In genomic region chr21:44084496-44085241, GRCh38 we compare ENCODE assay signal across 9 cellular contexts. TPM values are rescaled to one million over a fixed set of nuclear protein-coding genes. Genes with fewer than 3 reads are reported as not detected.
A peak's percentile ranks its signal among the peaks of the same experiment; 100 is the strongest.
DNase-seq lines count a peak whose midpoint lies in the region; ATAC-seq, FAIRE-seq and TF ChIP-seq lines count a peak whose summit lies in the region.
"Had no signal": no experiment of that assay in that cellular context is flagged by ENCODE, and none has a peak within 500 bp of the region (broad histone marks: within the 10 kb centered on the region; RNA-seq: fewer than 3 reads in every experiment).

No MANE protein-coding gene starts in this region.

- H3K4me2 ChIP-seq in mesenchymal stem cell (ENCODE audit: low read length, poor library complexity, severe bottlenecking) = no peak overlapping the region

- POLR2A ChIA-PET in MCF 10A (lab: Yijun Ruan, JAX) = interaction anchor here (0.5 to 2.2 kb wide), 3 partner anchors 8 to 39 kb away, joined by 3 to 13 read pairs (median 7); no protein-coding TSS in a partner anchor

- no peaks in the 10 kb centered on the region for H3K4me1 Mint-ChIP-seq in MCF 10A (ENCODE audit: insufficient read depth, unreplicated experiment)
- peaks cover 89% of the 10 kb centered on the region for H3K4me1 Mint-ChIP-seq in activated naive CD8-positive, alpha-beta T cell treated with anti-CD3 and anti-CD28 coated beads, Interleukin-2, amount 50 U/mL, for 24 hours

- H2BK12ac ChIP-seq in mesenchymal stem cell (ENCODE audit: low read length in 2 of 2) = no peak overlapping the region

- in situ Hi-C loops in transverse colon (cut with MboI; ENCODE audit: low pct_ligation_motif_present in 1 of 4, low pct_unique_long_range_greater_than_20kb in 1 of 4, low sequenced_read_pairs in 3 of 4) = no loop called here

- H3K9me3 ChIP-seq in breast epithelium (no peaks in the 10 kb centered on the region), mesenchymal stem cell (ENCODE audit: control insufficient read depth, low read length) (no peaks in the 10 kb centered on the region), transverse colon (no peaks in the 10 kb centered on the region)

- TF ChIP-seq POLR2A in breast epithelium (IDR thresholded peaks at IDR 0.05) (no peak), transverse colon (IDR thresholded peaks at IDR 0.05) (no peak), GM12892 (IDR thresholded peaks at IDR 0.05; ENCODE audit: low read depth, low read length) (no peak)

- TF ChIP-seq EP300 in transverse colon (IDR thresholded peaks at IDR 0.05; ENCODE audit: low read depth) = no peak

- DNase-seq in breast epithelium (ENCODE audit: low spot score in 2 of 2) (no peak), MCF 10A (ENCODE audit: unreplicated experiment) (no peak), mesenchymal stem cell (peak; percentile 4), transverse colon (no peak), NOMO-1 treated with DMSO at 0.1 percent for 48 hours (lab: John Stamatoyannopoulos, UW; ENCODE audit: unreplicated experiment) (no peak), GM12892 (ENCODE audit: insufficient read length) (no peak), EL (no peak)
- no peak for DNase-seq in activated naive CD8-positive, alpha-beta T cell treated with anti-CD3 and anti-CD28 coated beads, Interleukin-2, amount 50 U/mL, for 24 hours
- DNase-seq: NCI-H1694 had no signal

- H3K27me3 Mint-ChIP-seq in MCF 10A (ENCODE audit: insufficient read depth, unreplicated experiment) = no peaks in the 10 kb centered on the region
- no peaks in the 10 kb centered on the region for H3K27me3 Mint-ChIP-seq in activated naive CD8-positive, alpha-beta T cell treated with anti-CD3 and anti-CD28 coated beads, Interleukin-2, amount 50 U/mL, for 24 hours

- no peak overlapping the region for H2AFZ ChIP-seq in mesenchymal stem cell (ENCODE audit: low read depth, low read length)

- H4K91ac ChIP-seq in mesenchymal stem cell (ENCODE audit: low read length) = no peak overlapping the region

- FAIRE-seq in GM12892 (lab: Jason Lieb, UNC) = no peak

- H3K14ac ChIP-seq in mesenchymal stem cell (ENCODE audit: low read length in 2 of 2) = no peak overlapping the region

- H3K36me3 Mint-ChIP-seq in MCF 10A (ENCODE audit: insufficient read depth, unreplicated experiment) = peaks cover 84% of the 10 kb centered on the region
- H3K36me3 Mint-ChIP-seq in activated naive CD8-positive, alpha-beta T cell treated with anti-CD3 and anti-CD28 coated beads, Interleukin-2, amount 50 U/mL, for 24 hours (ENCODE audit: low read depth) = peaks cover 74% of the 10 kb centered on the region

- no peak overlapping the region for H2BK15ac ChIP-seq in mesenchymal stem cell (ENCODE audit: low read depth, poor library complexity, severe bottlenecking)

- no peak overlapping the region for H4K8ac ChIP-seq in mesenchymal stem cell (ENCODE audit: low read length)

- no peak overlapping the region for H2BK120ac ChIP-seq in mesenchymal stem cell (ENCODE audit: low read depth, low read length)

- no peak overlapping the region for H3K4ac ChIP-seq in mesenchymal stem cell (ENCODE audit: low read depth in 1 of 2, low read length in 2 of 2)

- CTCF ChIA-PET in MCF 10A (lab: Yijun Ruan, JAX) = interaction anchor here (0.7 kb wide), 1 partner anchor 8 kb away, joined by 3 read pairs; no protein-coding TSS in a partner anchor

- WGBS in mesenchymal stem cell = 92% methylated on average over 7 of the region's 7 CpGs
- WGBS in transverse colon (ENCODE audit: low coverage in 1 of 2), 2 donors = 81 to 85% methylated on average over 5 to 7 of the region's 7 CpGs

- no peak for ATAC-seq in activated naive CD8-positive, alpha-beta T cell treated with anti-CD3 and anti-CD28 coated beads, Interleukin-2, amount 50 U/mL, for 24 hours

- BruUV-seq in MCF 10A (replicated peaks; lab: Mats Ljungman, UMichigan) = no TSS peak

- intact Hi-C loops in breast epithelium (cut with DNase I; ENCODE audit: low total_unique reads) = no loop called here
- intact Hi-C loops in MCF 10A (cut with micrococcal nuclease) = no loop called here
- intact Hi-C loops in transverse colon (cut with DNase I; ENCODE audit: low total_unique reads) = no loop called here

- H3K27ac ChIP-seq in breast epithelium = peak overlapping the region; percentile 49 to 77
- no peak overlapping the region for H3K27ac ChIP-seq in mesenchymal stem cell (ENCODE audit: low read length, poor library complexity, severe bottlenecking)
- peak overlapping the region; percentile 35 to 83 (median 60) for H3K27ac ChIP-seq in transverse colon

- H3K27me3 ChIP-seq in breast epithelium (no peaks in the 10 kb centered on the region), mesenchymal stem cell (ENCODE audit: control insufficient read depth in 1 of 2, insufficient read depth in 1 of 2, low read length in 2 of 2) (no peaks in the 10 kb centered on the region), transverse colon (no peaks in the 10 kb centered on the region)

- no peak overlapping the region for H2BK5ac ChIP-seq in mesenchymal stem cell (ENCODE audit: low read depth, low read length, poor library complexity, severe bottlenecking)

- no peak overlapping the region for H3K27ac Mint-ChIP-seq in MCF 10A (ENCODE audit: low read depth, unreplicated experiment)
- peak overlapping the region; percentile 98 for H3K27ac Mint-ChIP-seq in activated naive CD8-positive, alpha-beta T cell treated with anti-CD3 and anti-CD28 coated beads, Interleukin-2, amount 50 U/mL, for 24 hours

- H3K4me3 Mint-ChIP-seq in MCF 10A (ENCODE audit: unreplicated experiment) = no peak overlapping the region
- H3K4me3 Mint-ChIP-seq in activated naive CD8-positive, alpha-beta T cell treated with anti-CD3 and anti-CD28 coated beads, Interleukin-2, amount 50 U/mL, for 24 hours = peak overlapping the region; percentile 67

- H3K18ac ChIP-seq in mesenchymal stem cell (ENCODE audit: low read depth in 1 of 2, low read length in 2 of 2) = no peak overlapping the region

- no peaks in the 10 kb centered on the region for H3K9me3 Mint-ChIP-seq in MCF 10A (ENCODE audit: unreplicated experiment)
- no peaks in the 10 kb centered on the region for H3K9me3 Mint-ChIP-seq in activated naive CD8-positive, alpha-beta T cell treated with anti-CD3 and anti-CD28 coated beads, Interleukin-2, amount 50 U/mL, for 24 hours

- H3K79me1 ChIP-seq in mesenchymal stem cell (replicated peaks; ENCODE audit: low read length, poor library complexity, severe bottlenecking) = peaks cover 38% of the 10 kb centered on the region

- no peak overlapping the region for H2AK5ac ChIP-seq in mesenchymal stem cell (ENCODE audit: low read length, severe bottlenecking)

- H3K9ac ChIP-seq in mesenchymal stem cell (ENCODE audit: low read length) = no peak overlapping the region

- H3K4me1 ChIP-seq in breast epithelium (peaks cover 0 to 10% of the 10 kb centered on the region in 2 donors), mesenchymal stem cell (ENCODE audit: control insufficient read depth, insufficient read depth, low read depth, low read length) (peaks cover 13% of the 10 kb centered on the region), transverse colon (peaks cover 7 to 34% (median 23%) of the 10 kb centered on the region in 4 donors)

- no peak for TF ChIP-seq CTCF in breast epithelium (IDR thresholded peaks at IDR 0.05)
- TF ChIP-seq CTCF in MCF 10A (IDR thresholded peaks at IDR 0.05; ENCODE audit: unreplicated experiment) = no peak
- TF ChIP-seq CTCF in transverse colon (IDR thresholded peaks at IDR 0.05) = no peak

- H3K36me3 ChIP-seq in breast epithelium (peaks cover 3% of the 10 kb centered on the region), mesenchymal stem cell (ENCODE audit: control insufficient read depth in 1 of 2, insufficient read depth in 2 of 2, low read depth in 1 of 2, low read length in 2 of 2) (peaks cover 69 to 93% of the 10 kb centered on the region in 2 experiments), transverse colon (peaks cover 0 to 28% (median 8%) of the 10 kb centered on the region in 4 donors)

- H3K23ac ChIP-seq in mesenchymal stem cell (ENCODE audit: low read length in 2 of 2) = no peak overlapping the region

- no peak overlapping the region for H3K4me3 ChIP-seq in breast epithelium
- H3K4me3 ChIP-seq in mesenchymal stem cell (ENCODE audit: insufficient read depth in 1 of 2, low read depth in 1 of 2, low read length in 2 of 2) = no peak overlapping the region
- H3K4me3 ChIP-seq in transverse colon = no peak overlapping the region

RNA-seq across cellular contexts. Expression of gene PWP2, which starts 22.5 kb away (rescaled TPM):
- 1 to 10 TPM; 5.8 to 9.5 (median 6.9) TPM for total RNA-seq in breast epithelium
- total RNA-seq in MCF 10A (2022) = 11.2 and 16.5 TPM in 2 replicates
- 0.12 TPM for polyA plus RNA-seq in mesenchymal stem cell (2013, experiment 1 of 2)
- 0.15 TPM for polyA plus RNA-seq in mesenchymal stem cell (2013, experiment 2 of 2)
- total RNA-seq in transverse colon = 10 to 100 TPM in 3 of 4 donors, not detected in 1; 11.9 to 19.9 (median 12.1) TPM
- polyA plus RNA-seq in GM12892 (2012; ENCODE audit: missing spikeins) = 8.2 TPM

RNA-seq across cellular contexts. Expression of gene GATD3, which starts 48.8 kb away (rescaled TPM):
- total RNA-seq in breast epithelium (10 to 100 TPM in 1 of 3 donors, 1 to 10 TPM in 2; 8.8 to 10.7 (median 9.5) TPM), MCF 10A (2022) (29.7 and 34.4 TPM in 2 replicates), transverse colon (10 to 100 TPM in 3 of 4 donors, 1 to 10 TPM in 1; 3.6 to 71.1 (median 15.9) TPM)
- 7.4 TPM for polyA plus RNA-seq in mesenchymal stem cell (2013, experiment 1 of 2)
- polyA plus RNA-seq in mesenchymal stem cell (2013, experiment 2 of 2) = 7.0 TPM
- polyA plus RNA-seq in GM12892 (2012; ENCODE audit: missing spikeins) = 31.5 TPM
